ENCODE assay signal across 11 cellular contexts in genomic region chr17:72416054-72416691, GRCh38.
DNase-seq lines count a peak whose midpoint lies in the region; ATAC-seq and TF ChIP-seq lines count a peak whose summit lies in the region.
"Had no signal": no experiment of that assay in that cellular context is flagged by ENCODE, and none has a peak within 500 bp of the region (broad histone marks: within the 10 kb centered on the region; RNA-seq: fewer than 3 reads in every experiment).

No MANE protein-coding gene starts in this region.

- DNase-seq in HT-29 (ENCODE audit: low spot score) (peak; percentile 67), SJCRH30 (peak; percentile 94 to 96), smooth muscle cell (lab: John Stamatoyannopoulos, UW; ENCODE audit: unreplicated experiment) (no peak), left ventricle myocardium superior (no peak)
- no peak for DNase-seq in activated naive CD4-positive, alpha-beta T cell treated with anti-CD3 and anti-CD28 coated beads, Interleukin-2, amount 50 U/mL, for 16 hours
- DNase-seq in activated CD4-positive, alpha-beta T cell treated with anti-CD3 and anti-CD28 coated beads for 4 hours = no peak
- DNase-seq: activated CD4-positive, alpha-beta T cell treated with anti-CD3 and anti-CD28 coated beads for 36 hours; HFFc6; kidney had no signal

- H3K36me3 ChIP-seq in SJCRH30 = no peaks in the 10 kb centered on the region
- peaks cover 7% of the 10 kb centered on the region for H3K36me3 ChIP-seq in smooth muscle cell (ENCODE audit: low read depth)

- H3K9me3 ChIP-seq in SJCRH30 (replicated peaks) (peaks cover 11% of the 10 kb centered on the region), smooth muscle cell (replicated peaks; ENCODE audit: low read depth) (peaks cover 15% of the 10 kb centered on the region)

- no peaks in the 10 kb centered on the region for H3F3A ChIP-seq in smooth muscle cell (ENCODE audit: low read depth)

- WGBS in smooth muscle cell (ENCODE audit: low lambda C conversion rate) = 53% methylated on average over 6 of the region's 6 CpGs

- H3K9ac ChIP-seq in smooth muscle cell (ENCODE audit: low read depth) = no peak overlapping the region

- ATAC-seq in esophagus mucosa (peak; percentile 45), left ventricle myocardium superior (no peak)
- ATAC-seq: activated CD4-positive, alpha-beta T cell treated with anti-CD3 and anti-CD28 coated beads for 36 hours; activated T-helper 17 cell treated with anti-CD3 and anti-CD28 coated beads, Interleukin-2, amount 50 U/mL, for 72 hours had no signal

- no peak overlapping the region for H3K4me2 ChIP-seq in smooth muscle cell

- H3K4me1 ChIP-seq in SJCRH30 = peaks cover 42% of the 10 kb centered on the region
- H3K4me1 ChIP-seq in smooth muscle cell (ENCODE audit: low read depth) = peaks cover 14% of the 10 kb centered on the region

- no peaks in the 10 kb centered on the region for H4K20me1 ChIP-seq in smooth muscle cell (ENCODE audit: low read depth)

- H3K27me3 ChIP-seq in SJCRH30 = no peaks in the 10 kb centered on the region
- no peaks in the 10 kb centered on the region for H3K27me3 ChIP-seq in smooth muscle cell (ENCODE audit: low read depth)

- H3K79me2 ChIP-seq in smooth muscle cell (ENCODE audit: low read depth) = no peaks in the 10 kb centered on the region

- intact Hi-C loops in left ventricle myocardium superior (cut with micrococcal nuclease) = no loop called here

- H3K4me3 ChIP-seq in SJCRH30 (no peak overlapping the region; the same call in 1 of the 2 replicates), smooth muscle cell (no peak overlapping the region)

- TF ChIP-seq CTCF in smooth muscle cell (IDR thresholded peaks at IDR 0.05; ENCODE audit: borderline replicate concordance, insufficient read depth, poor library complexity, severe bottlenecking) = no peak

- peak overlapping the region; percentile 74 for H3K27ac ChIP-seq in SJCRH30
- peak overlapping the region; percentile 48 for H3K27ac ChIP-seq in smooth muscle cell (ENCODE audit: low read depth)

- no peak overlapping the region for H2AFZ ChIP-seq in smooth muscle cell (ENCODE audit: low read depth)

Comparison
In these comparisons a context has a peak if more than half of its experiments do, and no peak if none do; other contexts are left out.
1. DNase-seq: peak in HT-29 (single experiment) and SJCRH30 (2 of 2); none in smooth muscle cell (single experiment), activated naive CD4-positive, alpha-beta T cell treated with anti-CD3 and anti-CD28 coated beads, Interleukin-2, amount 50 U/mL, for 16 hours (single experiment), left ventricle myocardium superior (single experiment) and activated CD4-positive, alpha-beta T cell treated with anti-CD3 and anti-CD28 coated beads for 4 hours (0 of 2).